ENCODE assay signal across 30 cellular contexts in genomic region chr1:11237364-11237755, GRCh38. TPM values are rescaled to one million over a fixed set of nuclear protein-coding genes. Genes with fewer than 3 reads are reported as not detected.
DNase-seq lines count a peak whose midpoint lies in the region; ATAC-seq, FAIRE-seq and TF ChIP-seq lines count a peak whose summit lies in the region.
"Had no signal": no experiment of that assay in that cellular context is flagged by ENCODE, and none has a peak within 500 bp of the region (broad histone marks: within the 10 kb centered on the region; RNA-seq: fewer than 3 reads in every experiment).

No MANE protein-coding gene starts in this region.

- no peak for TF ChIP-seq POLR2A in esophagus muscularis mucosa (IDR thresholded peaks at IDR 0.05; ENCODE audit: low read depth)

- intact Hi-C loops in activated CD4-positive, alpha-beta memory T cell treated with anti-CD3 and anti-CD28 coated beads for 36 hours (cut with micrococcal nuclease): no loop called here
- intact Hi-C loops in esophagus muscularis mucosa (cut with DNase I): no loop called here
- intact Hi-C loops in CD14-positive monocyte (cut with micrococcal nuclease): no loop called here

- no peak overlapping the region for H3K9ac ChIP-seq in BLaER1

- H3K4me3 ChIP-seq in BLaER1 (no peak overlapping the region), esophagus muscularis mucosa (no peak overlapping the region)
- H3K4me3 ChIP-seq: body of pancreas, suprapubic skin had no signal

- POLR2A ChIA-PET in activated CD4-positive, alpha-beta memory T cell treated with anti-CD3 and anti-CD28 coated beads for 36 hours (lab: Charles Lee): no interaction called here

- no peak for FAIRE-seq in urothelium cell line (lab: Jason Lieb, UNC)
- FAIRE-seq: frontal cortex, GM18507 had no signal

- no peaks in the 10 kb centered on the region for H3K27me3 Mint-ChIP-seq in activated CD4-positive, alpha-beta memory T cell treated with anti-CD3 and anti-CD28 coated beads for 36 hours
- H3K27me3 Mint-ChIP-seq in memory B cell (no peaks in the 10 kb centered on the region), CD14-positive monocyte (ENCODE audit: low read depth in 3 of 3) (no peaks in the 10 kb centered on the region)
- H3K27me3 Mint-ChIP-seq: naive thymus-derived CD8-positive, alpha-beta T cell; stimulated activated naive B cell treated with anti-CD40 and anti-IgM and Interleukin-4, amounts not matched to agents 10 μg/mL and 1 μg/mL and 100 μg/mL, for 72 hours had no signal

- H3K4me1 ChIP-seq in BLaER1: peaks cover 30% of the 10 kb centered on the region
- H3K4me1 ChIP-seq in esophagus muscularis mucosa: peaks cover 12 to 17% (median 15%) of the 10 kb centered on the region in 4 donors
- H3K4me1 ChIP-seq: body of pancreas, suprapubic skin had no signal

- H3K27ac Mint-ChIP-seq in activated CD4-positive, alpha-beta memory T cell treated with anti-CD3 and anti-CD28 coated beads for 36 hours: peak overlapping the region; percentile 18
- peak overlapping the region; percentile 47 for H3K27ac Mint-ChIP-seq in memory B cell
- no peak overlapping the region for H3K27ac Mint-ChIP-seq in CD14-positive monocyte
- H3K27ac Mint-ChIP-seq: mesothelial cell of epicardium had no signal

- no peak for TF ChIP-seq EP300 in esophagus muscularis mucosa (IDR thresholded peaks at IDR 0.05)

- H3K9me3 ChIP-seq in BLaER1 (no peaks in the 10 kb centered on the region), esophagus muscularis mucosa (no peaks in the 10 kb centered on the region)
- H3K9me3 ChIP-seq: body of pancreas, suprapubic skin had no signal

- no peaks in the 10 kb centered on the region for H4K20me1 ChIP-seq in BLaER1

- ATAC-seq in memory B cell (ENCODE audit: low read depth): no peak
- no peak for ATAC-seq in activated CD4-positive, CD25-positive, alpha-beta regulatory T cell treated with anti-CD3 and anti-CD28 coated beads, Interleukin-2, amount 50 U/mL, for 24 hours
- ATAC-seq: body of pancreas; naive thymus-derived CD8-positive, alpha-beta T cell had no signal

- no peak overlapping the region for H3K4me3 Mint-ChIP-seq in activated CD4-positive, alpha-beta memory T cell treated with anti-CD3 and anti-CD28 coated beads for 36 hours
- H3K4me3 Mint-ChIP-seq in memory B cell (no peak overlapping the region), CD14-positive monocyte (no peak overlapping the region)
- H3K4me3 Mint-ChIP-seq: immature natural killer cell; mesothelial cell of epicardium; naive thymus-derived CD8-positive, alpha-beta T cell; stimulated activated naive B cell treated with anti-CD40 and anti-IgM and Interleukin-4, amounts not matched to agents 10 μg/mL and 1 μg/mL and 100 μg/mL, for 72 hours had no signal

- H3K4me1 Mint-ChIP-seq in activated CD4-positive, alpha-beta memory T cell treated with anti-CD3 and anti-CD28 coated beads for 36 hours (ENCODE audit: low read depth): peaks cover 6% of the 10 kb centered on the region
- H3K4me1 Mint-ChIP-seq in memory B cell (peaks cover 15% of the 10 kb centered on the region), CD14-positive monocyte (no peaks in the 10 kb centered on the region)
- H3K4me1 Mint-ChIP-seq: mesothelial cell of epicardium had no signal

- H3K36me3 Mint-ChIP-seq in activated CD4-positive, alpha-beta memory T cell treated with anti-CD3 and anti-CD28 coated beads for 36 hours: peaks cover 52% of the 10 kb centered on the region
- H3K36me3 Mint-ChIP-seq in memory B cell: peaks cover 38% of the 10 kb centered on the region
- H3K36me3 Mint-ChIP-seq in CD14-positive monocyte: peaks cover 73 to 96% of the 10 kb centered on the region in 2 donors

- H3K27ac ChIP-seq in BLaER1: 0 out of 2 replicates have a peak overlapping the region, but pooled peaks have one; percentile 18
- peak overlapping the region in 3 of 4 donors; percentile 2 to 61 (median 48) for H3K27ac ChIP-seq in esophagus muscularis mucosa (replicated peaks in 1 of 4)
- H3K27ac ChIP-seq: body of pancreas, suprapubic skin, WERI-Rb-1 had no signal

- no peak for DNase-seq in activated CD4-positive, alpha-beta memory T cell treated with anti-CD3 and anti-CD28 coated beads for 36 hours
- DNase-seq in esophagus muscularis mucosa (ENCODE audit: extremely low spot score) (no peak), memory B cell (ENCODE audit: low spot score in 2 of 2) (no peak), urothelium cell line (ENCODE audit: low spot score) (no peak), retina (no peak), CD14-positive monocyte (ENCODE audit: low spot score) (no peak)
- DNase-seq: activated CD4-positive, alpha-beta T cell treated with anti-CD3 and anti-CD28 coated beads, Interleukin-2, amount 50 U/mL, for 1 hour; activated CD8-positive, alpha-beta memory T cell treated with anti-CD3 and anti-CD28 coated beads, Interleukin-2, amount 50 U/mL, for 48 hours; activated effector memory CD4-positive, alpha-beta T cell treated with anti-CD3 and anti-CD28 coated beads, Interleukin-2, amount 50 U/mL, for 16 hours; body of pancreas; effector CD8-positive, alpha-beta T cell; H7; hippocampal formation; immature natural killer cell; naive thymus-derived CD8-positive, alpha-beta T cell; NCI-H1092 treated with DMSO at 0.1 percent for 48 hours; NCI-H2029; NCI-H524 treated with DMSO at 0.1 percent for 48 hours; SHP77; stimulated activated CD4-positive, alpha-beta T cell treated with anti-CD3 and anti-CD28 coated beads, Interleukin-2, amount 100 ng/mL, for 48 hours; stimulated activated naive B cell treated with anti-CD40 and anti-IgM and Interleukin-4, amounts not matched to agents 10 μg/mL and 1 μg/mL and 100 μg/mL, for 72 hours; T-helper 9 cell; WERI-Rb-1 had no signal

- 66% methylated on average over 5 of the region's 5 CpGs for WGBS in esophagus muscularis mucosa

- TF ChIP-seq CTCF in esophagus muscularis mucosa (IDR thresholded peaks at IDR 0.05) (no peak), CD14-positive monocyte (IDR thresholded peaks at IDR 0.05) (no peak)

- H3K9me3 Mint-ChIP-seq in activated CD4-positive, alpha-beta memory T cell treated with anti-CD3 and anti-CD28 coated beads for 36 hours: no peaks in the 10 kb centered on the region
- H3K9me3 Mint-ChIP-seq in memory B cell (no peaks in the 10 kb centered on the region), CD14-positive monocyte (no peaks in the 10 kb centered on the region)
- H3K9me3 Mint-ChIP-seq: mesothelial cell of epicardium; naive thymus-derived CD8-positive, alpha-beta T cell; stimulated activated naive B cell treated with anti-CD40 and anti-IgM and Interleukin-4, amounts not matched to agents 10 μg/mL and 1 μg/mL and 100 μg/mL, for 72 hours had no signal

- H3K27me3 ChIP-seq in BLaER1 (no peaks in the 10 kb centered on the region), esophagus muscularis mucosa (no peaks in the 10 kb centered on the region)
- H3K27me3 ChIP-seq: body of pancreas, suprapubic skin had no signal

- H3K4me2 ChIP-seq in BLaER1: peak overlapping the region; percentile 49

- CTCF ChIA-PET in activated CD4-positive, alpha-beta memory T cell treated with anti-CD3 and anti-CD28 coated beads for 36 hours (lab: Charles Lee): interaction anchor here (0.9 to 1.0 kb wide), 2 partner anchors 9 kb away, joined by 3 to 4 read pairs; no protein-coding TSS in a partner anchor

- H3K36me3 ChIP-seq in BLaER1 (peaks cover 96% of the 10 kb centered on the region), esophagus muscularis mucosa (peaks cover 69 to 99% (median 93%) of the 10 kb centered on the region in 4 donors)

RNA-seq across cellular contexts. Expression of gene MTOR, which starts 25.0 kb away (rescaled TPM):
- 10 to 100 TPM; 35.8 to 39.4 TPM for total RNA-seq in activated CD4-positive, alpha-beta memory T cell treated with anti-CD3 and anti-CD28 coated beads for 36 hours
- 10 to 100 TPM; 33.6 to 51.1 (median 41.0) TPM for total RNA-seq in esophagus muscularis mucosa
- polyA plus RNA-seq in CD14-positive monocyte: 1 to 10 TPM; 2.0 to 3.3 TPM

RNA-seq across cellular contexts. Expression of gene UBIAD1, which starts 35.6 kb away (rescaled TPM):
- total RNA-seq in activated CD4-positive, alpha-beta memory T cell treated with anti-CD3 and anti-CD28 coated beads for 36 hours: 10 to 100 TPM; 21.4 to 22.4 TPM
- total RNA-seq in esophagus muscularis mucosa: 10 to 100 TPM; 10.4 to 15.9 (median 14.0) TPM
- polyA plus RNA-seq in CD14-positive monocyte: 10 to 100 TPM in 1 of 2 donors, 1 to 10 TPM in 1; 9.8 to 10.5 TPM

RNA-seq across cellular contexts. Expression of gene ANGPTL7, which starts 48.2 kb away (rescaled TPM):
- total RNA-seq in activated CD4-positive, alpha-beta memory T cell treated with anti-CD3 and anti-CD28 coated beads for 36 hours: not detected
- 10 to 100 TPM in 1 of 4 donors, 1 to 10 TPM in 3; 4.2 to 16.9 (median 6.9) TPM for total RNA-seq in esophagus muscularis mucosa
- not detected for polyA plus RNA-seq in CD14-positive monocyte
- total RNA-seq: esophagus mucosa; H7; mesothelial cell of epicardium; naive thymus-derived CD8-positive, alpha-beta T cell had no signal
- polyA plus RNA-seq: immature natural killer cell; naive thymus-derived CD8-positive, alpha-beta T cell had no signal

Comparison
In these comparisons a context has a peak if more than half of its experiments do, and no peak if none do; other contexts are left out.
1. H3K27ac Mint-ChIP-seq: peak in activated CD4-positive, alpha-beta memory T cell treated with anti-CD3 and anti-CD28 coated beads for 36 hours (single experiment) and memory B cell (single experiment); none in CD14-positive monocyte (0 of 7).
2. RNA of gene ANGPTL7, which starts 48.2 kb away (total RNA-seq): 4.2 to 16.9 TPM in esophagus muscularis mucosa; not detected in activated CD4-positive, alpha-beta memory T cell treated with anti-CD3 and anti-CD28 coated beads for 36 hours; every median in the first group is over 4 times any median in the second.